8 cellular contexts compared by ENCODE assay signal in the genomic region with DNA sequence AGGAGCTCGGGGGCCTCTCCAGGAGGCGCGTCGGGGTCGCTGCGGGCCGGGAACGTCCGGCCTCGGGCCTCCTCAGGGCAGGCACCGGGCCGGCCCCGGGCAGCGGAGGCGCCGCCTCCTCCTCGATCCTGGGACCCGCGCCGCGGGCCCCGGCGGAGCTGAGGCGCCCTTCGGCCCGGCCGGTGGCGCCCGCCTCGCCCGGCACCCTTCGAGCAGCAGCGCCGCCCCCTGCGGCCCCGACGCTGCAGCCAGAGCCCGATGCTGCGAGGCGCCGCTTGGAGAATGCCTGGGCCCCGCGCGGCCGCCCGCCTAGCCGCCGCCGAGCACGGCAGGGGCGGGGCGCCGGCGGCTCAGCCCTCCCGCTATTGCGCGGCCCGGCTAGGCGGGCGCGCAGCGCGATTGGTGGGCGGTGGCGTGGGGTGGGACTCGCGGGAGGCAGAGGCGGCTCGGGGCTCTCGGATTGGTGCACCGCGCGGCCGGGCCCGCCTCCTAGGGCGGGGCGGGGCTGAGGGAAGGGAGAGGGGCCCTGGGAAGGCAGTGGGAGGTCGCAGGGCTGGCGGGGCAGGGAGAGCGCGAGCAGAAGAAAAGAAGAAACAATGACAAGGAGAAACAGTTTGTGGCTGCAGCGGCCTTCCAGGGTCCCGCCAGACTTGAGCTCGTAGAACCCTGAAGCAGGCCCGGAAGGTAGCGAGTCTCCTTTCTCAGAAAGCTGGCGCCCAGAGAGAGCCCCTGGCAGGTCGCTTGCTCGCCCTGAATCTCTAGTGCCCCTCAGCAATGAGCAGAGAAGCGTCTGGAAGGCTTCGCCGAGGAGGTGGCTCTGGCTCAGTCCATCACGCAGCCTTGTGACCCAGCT. TPM values are rescaled to one million over a fixed set of nuclear protein-coding genes. Genes with fewer than 3 reads are reported as not detected.
DNase-seq lines count a peak whose midpoint lies in the region; ATAC-seq and TF ChIP-seq lines count a peak whose summit lies in the region.

A gene (minus strand): TSS at position 284 of the 853 bp plus-strand sequence. CDS start 852 bp downstream, outside the sequence.

- peaks cover 2% of the 10 kb centered on the region for H3K36me3 Mint-ChIP-seq in activated naive CD4-positive, alpha-beta T cell treated with anti-CD3 and anti-CD28 coated beads, Interleukin-2, amount 50 U/mL, for 24 hours

- CTCF ChIA-PET in GM10248 (lab: Yijun Ruan, JAX), result interaction anchor here (0.8 to 3.9 kb wide), 8 partner anchors 25 to 391 kb away, joined by 3 to 34 read pairs (median 3); no protein-coding TSS in a partner anchor

- H3K4me1 Mint-ChIP-seq in activated naive CD4-positive, alpha-beta T cell treated with anti-CD3 and anti-CD28 coated beads, Interleukin-2, amount 50 U/mL, for 24 hours, result peaks cover 48% of the 10 kb centered on the region

- peak within 1 kb of the TSS; percentile 84 for H3K27ac ChIP-seq in temporal lobe (ENCODE audit: low read depth, low read length)

- peak; percentile 72 for ATAC-seq in HG02588 (IDR thresholded peaks at IDR 0.05; ENCODE audit: unreplicated experiment)
- ATAC-seq in omental fat pad (ENCODE audit: low FRiP score), result peak; percentile 94

- no peaks in the 10 kb centered on the region for H3K9me3 Mint-ChIP-seq in activated naive CD4-positive, alpha-beta T cell treated with anti-CD3 and anti-CD28 coated beads, Interleukin-2, amount 50 U/mL, for 24 hours

- H3K27ac Mint-ChIP-seq in activated naive CD4-positive, alpha-beta T cell treated with anti-CD3 and anti-CD28 coated beads, Interleukin-2, amount 50 U/mL, for 24 hours, result peak within 1 kb of the TSS; percentile 98

- peak within 1 kb of the TSS; percentile 96 for H3K4me3 Mint-ChIP-seq in activated naive CD4-positive, alpha-beta T cell treated with anti-CD3 and anti-CD28 coated beads, Interleukin-2, amount 50 U/mL, for 24 hours

- POLR2A ChIA-PET in GM10248 (lab: Yijun Ruan, JAX), result interaction anchor here (0.9 to 3.2 kb wide), 3 partner anchors 9 to 15 kb away, joined by 3 to 14 read pairs (median 6); no protein-coding TSS in a partner anchor

- DNase-seq in GM10248 (ENCODE audit: extremely low spot score) (peak; percentile 97), NCI-H1092 treated with DMSO at 0.1 percent for 48 hours (lab: John Stamatoyannopoulos, UW) (peak; percentile 89), SKM-1 (lab: John Stamatoyannopoulos, UW; ENCODE audit: unreplicated experiment) (peak; percentile 69), glomerular endothelial cell (ENCODE audit: extremely low read depth, low read depth, low spot score) (no peak), omental fat pad (ENCODE audit: low spot score) (peak; percentile 80)

- TF ChIP-seq CTCF in GM10248 (IDR thresholded peaks at IDR 0.05; ENCODE audit: control extremely low read depth, extremely low read depth, low read depth, missing control alignments) (no peak), omental fat pad (IDR thresholded peaks at IDR 0.05) (no peak)

- H3K27me3 Mint-ChIP-seq in activated naive CD4-positive, alpha-beta T cell treated with anti-CD3 and anti-CD28 coated beads, Interleukin-2, amount 50 U/mL, for 24 hours, result no peaks in the 10 kb centered on the region

RNA-seq across cellular contexts. Expression of the gene that starts here (rescaled TPM):
- total RNA-seq in glomerular endothelial cell (29.6 TPM in 2 replicates), omental fat pad (1 to 10 TPM; 4.8 to 9.0 (median 7.1) TPM), temporal lobe (5.2 TPM)
